ENCODE assay signal across 15 cellular contexts in the genomic region with DNA sequence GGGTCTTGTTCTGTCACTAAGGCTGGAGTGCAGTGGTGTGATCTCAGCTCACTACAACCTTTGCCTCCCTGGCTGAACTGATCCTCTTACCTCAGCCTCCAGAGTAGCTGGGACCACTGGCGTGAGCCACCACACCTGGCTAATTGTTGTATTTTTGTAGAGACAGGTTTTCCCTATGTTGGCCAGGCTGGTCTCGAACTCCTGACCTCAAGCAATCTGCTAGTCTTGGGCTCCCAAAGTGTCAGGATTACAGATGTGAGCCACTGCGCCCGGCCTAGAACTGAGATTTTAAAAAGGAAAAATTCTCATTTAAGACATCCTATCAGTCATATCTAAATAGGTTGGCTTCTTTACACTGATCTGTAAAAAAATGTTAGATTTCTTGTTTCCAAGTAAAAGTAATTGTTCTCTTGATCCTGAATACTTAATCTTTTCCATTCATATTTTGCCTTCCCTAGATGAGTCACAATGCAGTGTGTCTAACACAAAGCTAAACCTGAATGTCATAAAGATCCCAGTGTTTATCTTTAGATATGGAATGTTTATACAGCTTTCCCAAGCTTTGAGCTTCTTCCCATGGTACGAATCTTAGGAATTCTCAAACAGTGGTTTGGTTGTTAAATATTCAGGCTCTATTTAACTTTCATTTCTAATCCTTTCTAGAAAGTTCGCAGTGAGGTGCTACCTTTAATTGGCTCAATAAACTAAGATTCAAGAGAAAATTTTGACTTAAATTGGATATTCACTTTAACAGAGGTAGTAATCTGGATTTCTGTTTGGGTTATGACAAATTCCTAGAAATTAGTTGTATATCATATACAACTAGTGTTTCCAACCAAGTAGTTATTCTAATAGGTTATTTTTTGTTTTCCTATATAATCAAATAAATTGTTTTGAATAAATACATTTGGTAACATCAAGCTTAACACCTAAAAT. TPM values are rescaled to one million over a fixed set of nuclear protein-coding genes. Genes with fewer than 3 reads are reported as not detected.
A peak's percentile ranks its signal among the peaks of the same experiment; 100 is the strongest.
DNase-seq lines count a peak whose midpoint lies in the region; ATAC-seq and TF ChIP-seq lines count a peak whose summit lies in the region.
"Had no signal": no experiment of that assay in that cellular context is flagged by ENCODE, and none has a peak within 500 bp of the region (broad histone marks: within the 10 kb centered on the region; RNA-seq: fewer than 3 reads in every experiment).

No MANE protein-coding gene starts in this region.

- H3K27ac ChIP-seq in HCT116 (ENCODE audit: low read depth, low read length) (peak overlapping the region; percentile 50), VCaP (peak overlapping the region; percentile 29; the same call in 1 of the 2 replicates), spleen (no peak overlapping the region)

- no peak for TF ChIP-seq CTCF in HCT116 (IDR thresholded peaks at IDR 0.05 in 2 of 3, conservative IDR thresholded peaks at IDR 0.05 in 1 of 3; ENCODE audit: borderline replicate concordance in 1 of 3, insufficient read depth in 1 of 3, low read depth in 2 of 3, low read length in 2 of 3)
- TF ChIP-seq CTCF in VCaP (conservative IDR thresholded peaks at IDR 0.05), result no peak
- no peak for TF ChIP-seq CTCF in fibroblast of villous mesenchyme (IDR thresholded peaks at IDR 0.05; ENCODE audit: insufficient read depth, low read depth, low read length)
- no peak for TF ChIP-seq CTCF in spleen (IDR thresholded peaks at IDR 0.05 in 8 of 11, conservative IDR thresholded peaks at IDR 0.05 in 3 of 11)

- H4K20me1 ChIP-seq in HCT116 (ENCODE audit: insufficient read depth), result no peaks in the 10 kb centered on the region

- H3K4me1 Mint-ChIP-seq in activated T-helper 2 cell treated with anti-CD3 and anti-CD28 coated beads, Interferon-gamma antibody, Interleukin-2, Interleukin-4, amounts not matched to agents 10 μg/mL and 5 μg/mL and 100 μg/mL, durations not matched to agents 14 hours and 24 hours and 36 hours (ENCODE audit: low read depth), result no peaks in the 10 kb centered on the region
- H3K4me1 Mint-ChIP-seq: activated naive CD8-positive, alpha-beta T cell treated with anti-CD3 and anti-CD28 coated beads for 36 hours; naive B cell had no signal

- no peak overlapping the region for H3K9ac ChIP-seq in HCT116 (ENCODE audit: low read length)
- peak overlapping the region; percentile 29 for H3K9ac ChIP-seq in skeletal muscle satellite cell (ENCODE audit: low read depth, low read length)

- peak overlapping the region; percentile 28 for H3K4me2 ChIP-seq in HCT116 (ENCODE audit: low read length)
- peak overlapping the region; percentile 40 for H3K4me2 ChIP-seq in skeletal muscle satellite cell (ENCODE audit: low read length)

- H3K9me3 Mint-ChIP-seq in activated T-helper 2 cell treated with anti-CD3 and anti-CD28 coated beads, Interferon-gamma antibody, Interleukin-2, Interleukin-4, amounts not matched to agents 10 μg/mL and 5 μg/mL and 100 μg/mL, durations not matched to agents 14 hours and 24 hours and 36 hours, result no peaks in the 10 kb centered on the region
- H3K9me3 Mint-ChIP-seq: activated naive CD8-positive, alpha-beta T cell treated with anti-CD3 and anti-CD28 coated beads for 36 hours; naive B cell; T-helper 1 cell treated with Interleukin-12 subunit alpha and Interleukin-12 subunit beta and Interleukin-4 antibody, amounts not matched to agents 30 μg/mL and 1 μg/mL, for 36 hours had no signal

- H3K27me3 Mint-ChIP-seq in activated T-helper 2 cell treated with anti-CD3 and anti-CD28 coated beads, Interferon-gamma antibody, Interleukin-2, Interleukin-4, amounts not matched to agents 10 μg/mL and 5 μg/mL and 100 μg/mL, durations not matched to agents 14 hours and 24 hours and 36 hours (ENCODE audit: low read depth), result peaks cover 17% of the 10 kb centered on the region

- TF ChIP-seq RAD21 in HCT116 (IDR thresholded peaks at IDR 0.05; ENCODE audit: low read depth), result no peak

- no peaks in the 10 kb centered on the region for H3K9me2 ChIP-seq in HCT116 (ENCODE audit: insufficient read depth)

- ATAC-seq in HCT116, result peak; percentile 37; the same call in 1 of the 2 replicates
- ATAC-seq: activated CD8-positive, alpha-beta T cell treated with anti-CD3 and anti-CD28 coated beads, Interleukin-2, amount 10 ng/mL, durations not matched to agents 7 days and 5 days had no signal

- no peak overlapping the region for H3K4me3 Mint-ChIP-seq in activated T-helper 2 cell treated with anti-CD3 and anti-CD28 coated beads, Interferon-gamma antibody, Interleukin-2, Interleukin-4, amounts not matched to agents 10 μg/mL and 5 μg/mL and 100 μg/mL, durations not matched to agents 14 hours and 24 hours and 36 hours (ENCODE audit: low read depth)
- H3K4me3 Mint-ChIP-seq: activated CD8-positive, alpha-beta T cell treated with anti-CD3 and anti-CD28 coated beads, Interleukin-2, amount 10 ng/mL, durations not matched to agents 7 days and 5 days; activated naive CD8-positive, alpha-beta T cell treated with anti-CD3 and anti-CD28 coated beads for 36 hours; naive B cell; T-helper 1 cell treated with Interleukin-12 subunit alpha and Interleukin-12 subunit beta and Interleukin-4 antibody, amounts not matched to agents 30 μg/mL and 1 μg/mL, for 36 hours had no signal

- BruUV-seq in HCT116 (replicated peaks; lab: Mats Ljungman, UMichigan), result no TSS peak

- WGBS in spleen, 5 donors, result 84 to 96% (median 89%) methylated on average over 6 of the region's 6 CpGs

- peaks cover 20 to 25% of the 10 kb centered on the region in 2 experiments for H3K4me1 ChIP-seq in HCT116 (ENCODE audit: control insufficient read depth in 1 of 2, insufficient read depth in 2 of 2, low read length in 2 of 2)
- H3K4me1 ChIP-seq in skeletal muscle satellite cell (ENCODE audit: control insufficient read depth, insufficient read depth, low read length), result peaks cover 50% of the 10 kb centered on the region
- no peaks in the 10 kb centered on the region for H3K4me1 ChIP-seq in spleen

- RAD21 ChIA-PET in HCT116 (lab: Charles Lee; ENCODE audit: low non-redundant PET in 1 of 2, low total read pairs in 2 of 2, uncharacterized antibody in 2 of 2, unreplicated experiment in 2 of 2), result no interaction called here

- intact Hi-C loops in HCT116 (cut with micrococcal nuclease), result no loop called here
- intact Hi-C loops in activated T-helper 2 cell treated with anti-CD3 and anti-CD28 coated beads, Interferon-gamma antibody, Interleukin-2, Interleukin-4, amounts not matched to agents 10 μg/mL and 5 μg/mL and 100 μg/mL, durations not matched to agents 14 hours and 24 hours and 36 hours (cut with micrococcal nuclease), result no loop called here
- intact Hi-C loops in spleen (cut with DNase I; ENCODE audit: low total_unique reads), result no loop called here

- H3K27ac Mint-ChIP-seq in activated T-helper 2 cell treated with anti-CD3 and anti-CD28 coated beads, Interferon-gamma antibody, Interleukin-2, Interleukin-4, amounts not matched to agents 10 μg/mL and 5 μg/mL and 100 μg/mL, durations not matched to agents 14 hours and 24 hours and 36 hours, result no peak overlapping the region
- H3K27ac Mint-ChIP-seq: activated CD8-positive, alpha-beta T cell treated with anti-CD3 and anti-CD28 coated beads, Interleukin-2, amount 10 ng/mL, durations not matched to agents 7 days and 5 days; activated naive CD8-positive, alpha-beta T cell treated with anti-CD3 and anti-CD28 coated beads for 36 hours; T-helper 1 cell treated with Interleukin-12 subunit alpha and Interleukin-12 subunit beta and Interleukin-4 antibody, amounts not matched to agents 30 μg/mL and 1 μg/mL, for 36 hours had no signal

- no peaks in the 10 kb centered on the region for H3K9me3 ChIP-seq in HCT116 (ENCODE audit: control insufficient read depth in 1 of 2, insufficient read depth in 1 of 2, low read depth in 1 of 2, low read length in 2 of 2)
- no peaks in the 10 kb centered on the region for H3K9me3 ChIP-seq in skeletal muscle satellite cell (replicated peaks; ENCODE audit: low read length)
- no peaks in the 10 kb centered on the region for H3K9me3 ChIP-seq in spleen

- H3K79me2 ChIP-seq in HCT116 (ENCODE audit: insufficient read depth, low read length), result no peaks in the 10 kb centered on the region

- DNase-seq in HCT116 (ENCODE audit: low read depth, low spot score), result peak; percentile 32
- DNase-seq in fibroblast of villous mesenchyme (ENCODE audit: low read depth), result peak; percentile 92
- DNase-seq in activated T-helper 2 cell treated with anti-CD3 and anti-CD28 coated beads, Interferon-gamma antibody, Interleukin-2, Interleukin-4, amounts not matched to agents 10 μg/mL and 5 μg/mL and 100 μg/mL, durations not matched to agents 14 hours and 24 hours and 36 hours (ENCODE audit: low spot score), result no peak
- DNase-seq in activated CD4-positive, CD25-positive, alpha-beta regulatory T cell treated with anti-CD3 and anti-CD28 coated beads, Interleukin-2, amount 50 U/mL, for 72 hours, result no peak
- DNase-seq in NK-92 (lab: John Stamatoyannopoulos, UW; ENCODE audit: unreplicated experiment), result no peak
- DNase-seq in spleen, result no peak
- DNase-seq: activated CD8-positive, alpha-beta T cell treated with anti-CD3 and anti-CD28 coated beads, Interleukin-2, amount 10 ng/mL, durations not matched to agents 7 days and 5 days; activated naive CD8-positive, alpha-beta T cell treated with anti-CD3 and anti-CD28 coated beads for 36 hours; COR-L47; naive B cell; NCI-H1694 treated with DMSO at 0.1 percent for 48 hours; stimulated activated CD8-positive, alpha-beta memory T cell treated with anti-CD3 and anti-CD28 coated beads, Interleukin-4, amount 100 ng/mL, for 48 hours had no signal

- H3K36me3 ChIP-seq in HCT116 (ENCODE audit: control insufficient read depth in 1 of 2, insufficient read depth in 2 of 2, low read length in 2 of 2) (no peaks in the 10 kb centered on the region), skeletal muscle satellite cell (ENCODE audit: insufficient read depth, low read length) (no peaks in the 10 kb centered on the region), spleen (no peaks in the 10 kb centered on the region)

- CTCF ChIA-PET in HCT116 (lab: Charles Lee), result interaction anchor here (1.6 kb wide), 1 partner anchor 131 kb away, joined by 3 read pairs; no protein-coding TSS in a partner anchor

- no peak overlapping the region for H3K4me3 ChIP-seq in HCT116 (replicated peaks in 1 of 2; ENCODE audit: low read depth in 1 of 2, low read length in 2 of 2)
- no peak overlapping the region for H3K4me3 ChIP-seq in fibroblast of villous mesenchyme (ENCODE audit: low read depth, low read length)
- H3K4me3 ChIP-seq in skeletal muscle satellite cell (ENCODE audit: low read length), result no peak overlapping the region
- no peak overlapping the region for H3K4me3 ChIP-seq in spleen

- H3K27me3 ChIP-seq in HCT116 (ENCODE audit: insufficient read depth, low read length) (no peaks in the 10 kb centered on the region), skeletal muscle satellite cell (ENCODE audit: control insufficient read depth, insufficient read depth, low read length) (no peaks in the 10 kb centered on the region), spleen (replicated peaks in 1 of 7) (peaks cover 0 to 18% (median 0%) of the 10 kb centered on the region in 7 donors)

- no peaks in the 10 kb centered on the region for H3K36me3 Mint-ChIP-seq in activated T-helper 2 cell treated with anti-CD3 and anti-CD28 coated beads, Interferon-gamma antibody, Interleukin-2, Interleukin-4, amounts not matched to agents 10 μg/mL and 5 μg/mL and 100 μg/mL, durations not matched to agents 14 hours and 24 hours and 36 hours (ENCODE audit: low read depth)
- H3K36me3 Mint-ChIP-seq: activated naive CD8-positive, alpha-beta T cell treated with anti-CD3 and anti-CD28 coated beads for 36 hours; naive B cell had no signal

- POLR2A ChIA-PET in HCT116 (lab: Charles Lee), result no interaction called here

- H2AFZ ChIP-seq in HCT116 (ENCODE audit: low read depth, low read length, poor library complexity, severe bottlenecking), result peak overlapping the region; percentile 53

- TF ChIP-seq POLR2A in HCT116 (IDR thresholded peaks at IDR 0.05; ENCODE audit: borderline replicate concordance, extremely low read depth, insufficient read depth, insufficient read length) (no peak), spleen (IDR thresholded peaks at IDR 0.05) (no peak)

RNA-seq across cellular contexts. Expression of gene LAMB1, which starts 12.1 kb away (rescaled TPM):
- total RNA-seq in HCT116 (2021; ENCODE audit: unreplicated experiment) (32.0 TPM), fibroblast of villous mesenchyme (438 and 483 TPM in 2 replicates), spleen (100 to 1,000 TPM in 6 of 7 donors, 10 to 100 TPM in 1; 66.4 to 181 (median 149) TPM)
- 32.2 and 32.7 TPM in 2 replicates for polyA plus RNA-seq in HCT116 (2012)
- total RNA-seq in skeletal muscle satellite cell (2012; rRNA removed), result 227 and 312 TPM in 2 replicates
- total RNA-seq in activated T-helper 2 cell treated with anti-CD3 and anti-CD28 coated beads, Interferon-gamma antibody, Interleukin-2, Interleukin-4, amounts not matched to agents 10 μg/mL and 5 μg/mL and 100 μg/mL, durations not matched to agents 14 hours and 24 hours and 36 hours, result 0.34 and 0.41 TPM in 2 replicates
- polyA plus RNA-seq in spleen, result 10 to 100 TPM; 51.4 to 74.8 (median 68.6) TPM
- total RNA-seq: activated CD8-positive, alpha-beta T cell treated with anti-CD3 and anti-CD28 coated beads, Interleukin-2, amount 10 ng/mL, durations not matched to agents 7 days and 5 days had no signal

Comparison
In these comparisons a context has a peak if more than half of its experiments do, and no peak if none do; other contexts are left out.
1. DNase-seq: peak in HCT116 (single experiment) and fibroblast of villous mesenchyme (single experiment); none in activated T-helper 2 cell treated with anti-CD3 and anti-CD28 coated beads, Interferon-gamma antibody, Interleukin-2, Interleukin-4, amounts not matched to agents 10 μg/mL and 5 μg/mL and 100 μg/mL, durations not matched to agents 14 hours and 24 hours and 36 hours (single experiment), activated CD4-positive, CD25-positive, alpha-beta regulatory T cell treated with anti-CD3 and anti-CD28 coated beads, Interleukin-2, amount 50 U/mL, for 72 hours (single experiment), NK-92 (single experiment) and spleen (single experiment).
2. H3K27ac ChIP-seq: peak in HCT116 (single experiment) and VCaP (single experiment); none in spleen (0 of 8).
3. RNA of gene LAMB1, which starts 12.1 kb away (total RNA-seq): 438 to 483 TPM in fibroblast of villous mesenchyme, 66.4 to 181 TPM in spleen and 32.0 TPM in HCT116 (single experiment); 0.34 to 0.41 TPM in activated T-helper 2 cell treated with anti-CD3 and anti-CD28 coated beads, Interferon-gamma antibody, Interleukin-2, Interleukin-4, amounts not matched to agents 10 μg/mL and 5 μg/mL and 100 μg/mL, durations not matched to agents 14 hours and 24 hours and 36 hours; every median in the first group is over 10 times any median in the second.